ENCODE assay signal across 15 cellular contexts in genomic region chr13:42649761-42650289, GRCh38.
DNase-seq lines count a peak whose midpoint lies in the region; ATAC-seq and TF ChIP-seq lines count a peak whose summit lies in the region.
"Had no signal": no experiment of that assay in that cellular context is flagged by ENCODE, and none has a peak within 500 bp of the region (broad histone marks: within the 10 kb centered on the region; RNA-seq: fewer than 3 reads in every experiment).

No MANE protein-coding gene starts in this region.

- ATAC-seq in GM21717 (IDR thresholded peaks at IDR 0.05; ENCODE audit: unreplicated experiment) = no peak
- no peak for ATAC-seq in HG02938 (IDR thresholded peaks at IDR 0.05; ENCODE audit: unreplicated experiment)
- ATAC-seq in GM18867 (IDR thresholded peaks at IDR 0.05; ENCODE audit: unreplicated experiment) = no peak

- no peak for TF ChIP-seq CTCF in fibroblast of mammary gland (conservative IDR thresholded peaks at IDR 0.05; ENCODE audit: control insufficient read depth, insufficient read depth, low read depth, low read length)

- DNase-seq in DMS79 (lab: John Stamatoyannopoulos, UW) (peak; percentile 82), NCI-H128 (lab: John Stamatoyannopoulos, UW; ENCODE audit: unreplicated experiment) (peak; percentile 62), NCI-H748 (lab: John Stamatoyannopoulos, UW; ENCODE audit: unreplicated experiment) (peak; percentile 93), fibroblast of mammary gland (ENCODE audit: low read depth) (peak; percentile 15), amniotic stem cell (lab: John Stamatoyannopoulos, UW) (no peak)
- DNase-seq: ACHN; CD4-positive, alpha-beta memory T cell; KBM-7; NCI-H1048; NCI-H510A; SK-N-SH; T-helper 1 cell had no signal

- no peak overlapping the region for H3K4me3 ChIP-seq in fibroblast of mammary gland (ENCODE audit: control insufficient read depth, low read depth, low read length)
